In the genomic region with DNA sequence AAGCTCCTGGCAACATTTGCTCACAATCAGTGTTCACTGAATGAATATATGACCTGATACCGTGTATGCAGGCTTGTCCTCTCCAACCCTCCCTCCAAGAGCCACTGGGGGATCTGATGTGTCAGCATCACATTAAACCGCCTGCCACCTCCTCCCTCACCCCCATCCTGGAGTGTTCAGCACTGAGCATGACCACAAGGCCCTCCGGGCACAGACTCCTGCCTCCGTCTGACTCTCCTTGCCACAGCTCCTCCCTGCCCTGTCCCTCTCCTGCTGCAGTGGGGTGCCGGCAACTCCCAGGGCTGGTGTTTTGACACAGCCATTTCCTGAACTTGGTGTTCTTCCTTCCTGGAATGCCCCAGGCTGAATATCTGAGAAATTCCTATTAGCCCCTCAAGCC, we compare ENCODE assay signal across 21 cellular contexts.
A peak's percentile ranks its signal among the peaks of the same experiment; 100 is the strongest.
DNase-seq lines count a peak whose midpoint lies in the region; ATAC-seq, FAIRE-seq and TF ChIP-seq lines count a peak whose summit lies in the region.
"Had no signal": no experiment of that assay in that cellular context is flagged by ENCODE, and none has a peak within 500 bp of the region (broad histone marks: within the 10 kb centered on the region; RNA-seq: fewer than 3 reads in every experiment).

No MANE protein-coding gene starts in this region.

- H3K4me1 ChIP-seq in H1 (replicated peaks in 1 of 4; ENCODE audit: control insufficient read depth in 3 of 4, insufficient read depth in 4 of 4, low read length in 3 of 4) (no peaks in the 10 kb centered on the region), aorta (ENCODE audit: control insufficient read depth in 1 of 2, insufficient read depth in 2 of 2, low read length in 2 of 2) (no peaks in the 10 kb centered on the region)
- H3K4me1 ChIP-seq: HAP-1 had no signal

- H3K4me3 ChIP-seq in H1 (ENCODE audit: extremely low read depth in 1 of 4, insufficient read depth in 2 of 4, low read depth in 3 of 4, low read length in 4 of 4) (no peak overlapping the region), aorta (ENCODE audit: low read length in 2 of 2) (no peak overlapping the region)
- H3K4me3 ChIP-seq: BLaER1 treated with 17β-estradiol and CSF1 and Interleukin-3, amounts not matched to agents 10 nM and 100 nM; GM23338; HAP-1 had no signal

- no peak for TF ChIP-seq RAD21 in H1 (IDR thresholded peaks at IDR 0.05 in 1 of 2, conservative IDR thresholded peaks at IDR 0.05 in 1 of 2; ENCODE audit: low read depth in 2 of 2, low read length in 2 of 2)

- H2BK15ac ChIP-seq in H1 (ENCODE audit: low read length): peak overlapping the region; percentile 53; the same call in 1 of the 2 replicates

- no peak overlapping the region for H4K8ac ChIP-seq in H1 (ENCODE audit: extremely low read depth, insufficient read depth, low read length)

- no peak overlapping the region for H2BK120ac ChIP-seq in H1 (replicated peaks; ENCODE audit: low read depth, low read length)

- no peak overlapping the region for H3K56ac ChIP-seq in H1 (replicated peaks; ENCODE audit: insufficient read length, low read depth, low read length)

- no peaks in the 10 kb centered on the region for H3K36me3 ChIP-seq in H1 (ENCODE audit: control insufficient read depth in 2 of 4, insufficient read depth in 4 of 4, low read length in 3 of 4)
- no peaks in the 10 kb centered on the region for H3K36me3 ChIP-seq in aorta (ENCODE audit: control insufficient read depth in 1 of 2, insufficient read depth in 2 of 2, low read length in 1 of 2)
- H3K36me3 ChIP-seq: BLaER1 treated with 17β-estradiol and CSF1 and Interleukin-3, amounts not matched to agents 10 nM and 100 nM; HAP-1 had no signal

- no peak overlapping the region for H3K4me2 ChIP-seq in H1 (ENCODE audit: insufficient read depth in 1 of 2, low read depth in 2 of 2, low read length in 2 of 2)
- H3K4me2 ChIP-seq: BLaER1 treated with 17β-estradiol and CSF1 and Interleukin-3, amounts not matched to agents 10 nM and 100 nM; GM23338 had no signal

- no peak overlapping the region for H3K23ac ChIP-seq in H1 (ENCODE audit: insufficient read length)

- no peak overlapping the region for H2BK20ac ChIP-seq in H1 (ENCODE audit: low read length)

- H3K9ac ChIP-seq in H1 (replicated peaks in 1 of 4; ENCODE audit: extremely low read depth in 1 of 4, low read depth in 3 of 4, low read length in 3 of 4): no peak overlapping the region
- H3K9ac ChIP-seq: BLaER1 treated with 17β-estradiol and CSF1 and Interleukin-3, amounts not matched to agents 10 nM and 100 nM had no signal

- H3K27ac ChIP-seq in H1 (ENCODE audit: low read depth, low read length): no peak overlapping the region
- H3K27ac ChIP-seq in aorta (ENCODE audit: low read depth in 1 of 2, low read length in 2 of 2): no peak overlapping the region
- H3K27ac ChIP-seq: BLaER1 treated with 17β-estradiol and CSF1 and Interleukin-3, amounts not matched to agents 10 nM and 100 nM had no signal

- FAIRE-seq in HTR-8/SVneo (lab: Jason Lieb, UNC) (no peak), H1 (lab: Jason Lieb, UNC) (no peak)
- FAIRE-seq: D721Med had no signal

- no peaks in the 10 kb centered on the region for H4K20me1 ChIP-seq in H1 (replicated peaks in 1 of 2; ENCODE audit: control insufficient read depth in 1 of 2, insufficient read depth in 2 of 2, low read length in 2 of 2)
- H4K20me1 ChIP-seq: BLaER1 treated with 17β-estradiol and CSF1 and Interleukin-3, amounts not matched to agents 10 nM and 100 nM had no signal

- H3K79me1 ChIP-seq in H1 (ENCODE audit: low read depth, low read length): no peaks in the 10 kb centered on the region

- no peak overlapping the region for H2AFZ ChIP-seq in H1 (ENCODE audit: low read length)
- H2AFZ ChIP-seq: GM23338 had no signal

- no peak overlapping the region for H3K4ac ChIP-seq in H1 (replicated peaks; ENCODE audit: insufficient read length, low read depth, low read length)

- no peak overlapping the region for H2AK5ac ChIP-seq in H1 (ENCODE audit: low read depth, low read length)

- no peak overlapping the region for H2BK12ac ChIP-seq in H1 (ENCODE audit: low read depth, low read length)

- no peak overlapping the region for H2BK5ac ChIP-seq in H1 (ENCODE audit: low read depth, low read length)

- POLR2A ChIA-PET in H1 (lab: Charles Lee; ENCODE audit: partially characterized antibody): no interaction called here

- TF ChIP-seq POLR2A in H1 (IDR thresholded peaks at IDR 0.05; ENCODE audit: control extremely low read depth in 1 of 2, low read depth in 2 of 2, low read length in 2 of 2): no peak

- no peak for ATAC-seq in aorta (ENCODE audit: low FRiP score)
- ATAC-seq in HG02852 (IDR thresholded peaks at IDR 0.05; ENCODE audit: unreplicated experiment): no peak
- no peak for ATAC-seq in GM21619 (IDR thresholded peaks at IDR 0.05; ENCODE audit: unreplicated experiment)
- ATAC-seq: GM23338, Panc1, SK-N-SH treated with all-trans-retinoic acid at 6 μM for 48 hours, T-helper 17 cell had no signal

- CTCF ChIA-PET in H1 (lab: Charles Lee; ENCODE audit: partially characterized antibody): interaction anchor here (2.8 kb wide), 1 partner anchor 11 kb away, joined by 15 read pairs; no protein-coding TSS in a partner anchor

- no peaks in the 10 kb centered on the region for H3K79me2 ChIP-seq in H1 (ENCODE audit: control insufficient read depth in 1 of 2, insufficient read depth in 2 of 2, low read length in 2 of 2)

- H3K14ac ChIP-seq in H1 (ENCODE audit: insufficient read length): no peak overlapping the region

- DNase-seq in Daoy (ENCODE audit: low read depth): peak; percentile 68
- DNase-seq in HTR-8/SVneo (ENCODE audit: insufficient read length, low spot score): peak; percentile 8
- DNase-seq in RPMI7951 (ENCODE audit: low read depth): peak; percentile 88
- peak in 1 of 2 experiments; percentile 14 for DNase-seq in H1 (ENCODE audit: low read depth in 1 of 2, low spot score in 2 of 2)
- DNase-seq in aorta: no peak
- DNase-seq in DMS53 (lab: John Stamatoyannopoulos, UW): no peak
- DNase-seq: AML-193; CD4-positive, alpha-beta T cell; HFFc6; NCI-H2029 treated with DMSO at 0.1 percent for 48 hours; NCI-H446 treated with DMSO at 0.1 percent for 48 hours; NCI-H526 treated with DMSO at 0.1 percent for 48 hours; T-helper 17 cell had no signal

- WGBS in H1 (ENCODE audit: extremely low coverage in 1 of 2, insufficient coverage in 1 of 2, insufficient read length in 1 of 2, insufficient replicate concordance in 2 of 2, low coverage in 1 of 2, low lambda C conversion rate in 2 of 2, missing lambda C conversion rate in 1 of 2), 2 experiments: 88% methylated on average over 4 of the region's 5 CpGs; no CpG with 5 or more reads in 1 of the 2 experiments
- WGBS in aorta, 2 donors: 68 to 69% methylated on average over 5 of the region's 5 CpGs

- H3K9me3 ChIP-seq in H1 (ENCODE audit: insufficient read depth in 2 of 2, low read depth in 1 of 2, low read length in 1 of 2) (no peaks in the 10 kb centered on the region), aorta (ENCODE audit: control insufficient read depth, low read length) (no peaks in the 10 kb centered on the region)
- H3K9me3 ChIP-seq: BLaER1 treated with 17β-estradiol and CSF1 and Interleukin-3, amounts not matched to agents 10 nM and 100 nM; HAP-1 had no signal

- no peak for TF ChIP-seq CTCF in H1 (IDR thresholded peaks at IDR 0.05; ENCODE audit: control extremely low read depth in 1 of 3, insufficient read depth in 1 of 3, low read depth in 1 of 3, low read length in 3 of 3)

- H3K23me2 ChIP-seq in H1 (ENCODE audit: low read depth, low read length): no peaks in the 10 kb centered on the region

- H3K27me3 ChIP-seq in H1 (replicated peaks in 1 of 4; ENCODE audit: control insufficient read depth in 3 of 4, extremely low read depth in 1 of 4, insufficient read depth in 3 of 4, low read length in 3 of 4): peaks cover 0 to 2% (median 0%) of the 10 kb centered on the region in 4 experiments; a peak in 1 of 7 replicates
- H3K27me3 ChIP-seq in aorta (ENCODE audit: control insufficient read depth in 1 of 2, insufficient read depth in 2 of 2, low read length in 1 of 2): no peaks in the 10 kb centered on the region
- H3K27me3 ChIP-seq: BLaER1 treated with 17β-estradiol and CSF1 and Interleukin-3, amounts not matched to agents 10 nM and 100 nM had no signal

- no peak overlapping the region for H4K91ac ChIP-seq in H1 (replicated peaks; ENCODE audit: insufficient read length, low read length)

- no peak overlapping the region for H4K5ac ChIP-seq in H1 (ENCODE audit: insufficient read length, low read depth, low read length)

- no peak for TF ChIP-seq EP300 in H1 (IDR thresholded peaks at IDR 0.05; ENCODE audit: borderline replicate concordance in 1 of 2, low read depth in 2 of 2, low read length in 2 of 2)

- no peak overlapping the region for H3K18ac ChIP-seq in H1 (ENCODE audit: extremely low read depth, low read length)

- intact Hi-C loops in aorta (cut with DNase I): no loop called here

TF ChIP-seq in H1, 55 proteins besides CTCF, POLR2A, EP300 and RAD21:
- TF ChIP-seq SP2 (IDR thresholded peaks at IDR 0.05; ENCODE audit: low read length): no peak
- TF ChIP-seq JUN (IDR thresholded peaks at IDR 0.05; ENCODE audit: low read depth, low read length): no peak
- no peak for TF ChIP-seq HDAC2 (IDR thresholded peaks at IDR 0.05; ENCODE audit: borderline replicate concordance in 1 of 2, low read depth in 2 of 2, low read length in 2 of 2)
- TF ChIP-seq HDAC6 (IDR thresholded peaks at IDR 0.05; ENCODE audit: low read depth, low read length): no peak
- TF ChIP-seq ZNF274 (IDR thresholded peaks at IDR 0.05; ENCODE audit: borderline replicate concordance, extremely low read depth, low read length): no peak
- TF ChIP-seq KDM4A (IDR thresholded peaks at IDR 0.05; ENCODE audit: low read depth, low read length, severe bottlenecking): no peak
- no peak for TF ChIP-seq CBX8 (IDR thresholded peaks at IDR 0.05; ENCODE audit: borderline replicate concordance, low read depth, low read length)
- TF ChIP-seq SAP30 (IDR thresholded peaks at IDR 0.05; ENCODE audit: insufficient read depth, insufficient replicate concordance, low read length): no peak

Comparison
In these comparisons a context has a peak if more than half of its experiments do, and no peak if none do; other contexts are left out.
1. DNase-seq: peak in Daoy (single experiment), HTR-8/SVneo (single experiment) and RPMI7951 (single experiment); none in aorta (0 of 2) and DMS53 (single experiment).